1 cellular context compared by ENCODE assay signal in the genomic region with DNA sequence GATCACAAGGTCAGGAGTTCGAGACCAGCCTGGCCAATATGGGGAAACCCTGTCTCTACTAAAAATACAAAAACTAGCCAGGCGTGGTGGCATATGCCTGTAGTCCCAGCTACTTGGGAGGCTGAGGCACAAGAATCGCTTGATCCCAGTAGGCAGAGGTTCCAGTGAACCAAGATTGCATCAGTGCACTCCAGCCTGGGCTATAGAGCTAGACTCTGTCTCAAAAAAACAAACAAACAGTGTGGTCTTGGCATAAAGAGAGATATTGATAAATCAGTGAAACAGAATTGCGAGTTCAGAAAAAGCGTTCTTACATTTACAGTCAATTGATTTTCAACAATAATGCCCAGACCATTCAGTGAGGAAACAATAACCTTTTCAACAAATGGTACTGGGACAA. TPM values are rescaled to one million over a fixed set of nuclear protein-coding genes. Genes with fewer than 3 reads are reported as not detected.
"Had no signal": no experiment of that assay in that cellular context is flagged by ENCODE, and none has a peak within 500 bp of the region (broad histone marks: within the 10 kb centered on the region; RNA-seq: fewer than 3 reads in every experiment).

No MANE protein-coding gene starts in this region.

RNA-seq across cellular contexts. Expression of gene PLD6, which starts 10.7 kb away (rescaled TPM):
- total RNA-seq: GM23338 had no signal
- polyA plus RNA-seq: GM23338 had no signal
